Comparison of ENCODE assay signal across 10 cellular contexts in the genomic region with DNA sequence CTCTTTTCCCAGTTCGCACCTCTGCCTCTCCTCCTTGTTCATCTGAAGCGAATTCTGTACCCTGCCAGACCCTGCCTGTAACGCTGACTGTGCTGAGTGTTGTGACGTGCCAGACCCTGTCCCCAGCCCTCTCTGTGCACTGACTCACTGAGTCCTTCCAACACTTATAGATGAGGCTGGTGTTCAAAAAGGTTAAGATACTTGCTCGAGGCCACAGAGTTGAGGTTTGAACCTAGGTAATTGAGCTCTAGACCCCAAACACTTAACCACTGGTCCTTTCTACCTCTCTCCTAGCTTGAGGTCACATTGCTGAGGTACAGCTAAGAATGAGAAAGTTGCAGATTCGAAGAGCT. TPM values are rescaled to one million over a fixed set of nuclear protein-coding genes. Genes with fewer than 3 reads are reported as not detected.
DNase-seq lines count a peak whose midpoint lies in the region; ATAC-seq lines count a peak whose summit lies in the region.
"Had no signal": no experiment of that assay in that cellular context is flagged by ENCODE, and none has a peak within 500 bp of the region (broad histone marks: within the 10 kb centered on the region; RNA-seq: fewer than 3 reads in every experiment).

No MANE protein-coding gene starts in this region.

- no peaks in the 10 kb centered on the region for H3K9me3 Mint-ChIP-seq in CD8-positive, alpha-beta memory T cell
- H3K9me3 Mint-ChIP-seq in activated CD8-positive, alpha-beta T cell treated with anti-CD3 and anti-CD28 coated beads, Interleukin-2, amount 10 ng/mL, durations not matched to agents 7 days and 5 days (ENCODE audit: insufficient read depth) = no peaks in the 10 kb centered on the region
- no peaks in the 10 kb centered on the region for H3K9me3 Mint-ChIP-seq in naive B cell

- peaks cover 35% of the 10 kb centered on the region for H3K4me1 ChIP-seq in CD8-positive, alpha-beta memory T cell (ENCODE audit: insufficient read depth, low read length)

- no peaks in the 10 kb centered on the region for H3K27me3 ChIP-seq in CD8-positive, alpha-beta memory T cell (ENCODE audit: insufficient read depth, low read length, poor library complexity, severe bottlenecking)

- CTCF ChIA-PET in CD8-positive, alpha-beta memory T cell (lab: Charles Lee) = interaction anchor here (1.0 to 1.8 kb wide), 2 partner anchors 11 to 104 kb away, joined by 3 to 4 read pairs; no protein-coding TSS in a partner anchor
- CTCF ChIA-PET in activated CD8-positive, alpha-beta T cell treated with anti-CD3 and anti-CD28 coated beads, Interleukin-2, amount 10 ng/mL, durations not matched to agents 7 days and 5 days (lab: Charles Lee) = interaction anchor here (2.4 kb wide), 1 partner anchor 19 kb away, joined by 7 read pairs; no protein-coding TSS in a partner anchor

- DNase-seq in CD8-positive, alpha-beta memory T cell = peak in 1 of 5 donors; percentile 59
- DNase-seq in activated CD8-positive, alpha-beta T cell treated with anti-CD3 and anti-CD28 coated beads, Interleukin-2, amount 10 ng/mL, durations not matched to agents 7 days and 5 days = peak; percentile 33
- DNase-seq in naive B cell (no peak), NCI-H2107 treated with DMSO at 0.1 percent for 48 hours (lab: John Stamatoyannopoulos, UW; ENCODE audit: unreplicated experiment) (no peak), UCSD-AML1 (lab: John Stamatoyannopoulos, UW; ENCODE audit: unreplicated experiment) (no peak)
- DNase-seq: cerebellar nuclear complex, NCI-H345 had no signal

- peak overlapping the region; percentile 60 to 97 (median 92) for H3K27ac Mint-ChIP-seq in CD8-positive, alpha-beta memory T cell
- peak overlapping the region; percentile 53 for H3K27ac Mint-ChIP-seq in activated CD8-positive, alpha-beta T cell treated with anti-CD3 and anti-CD28 coated beads, Interleukin-2, amount 10 ng/mL, durations not matched to agents 7 days and 5 days
- peak overlapping the region; percentile 12 to 84 (median 72) for H3K27ac Mint-ChIP-seq in naive B cell

- H3K4me1 Mint-ChIP-seq in CD8-positive, alpha-beta memory T cell = peaks cover 56 to 69% (median 67%) of the 10 kb centered on the region in 3 donors
- H3K4me1 Mint-ChIP-seq in activated CD8-positive, alpha-beta T cell treated with anti-CD3 and anti-CD28 coated beads, Interleukin-2, amount 10 ng/mL, durations not matched to agents 7 days and 5 days (ENCODE audit: low read depth) = peaks cover 46% of the 10 kb centered on the region
- peaks cover 40 to 61% (median 43%) of the 10 kb centered on the region in 3 donors for H3K4me1 Mint-ChIP-seq in naive B cell

- POLR2A ChIA-PET in CD8-positive, alpha-beta memory T cell (lab: Charles Lee) = no interaction called here
- POLR2A ChIA-PET in activated CD8-positive, alpha-beta T cell treated with anti-CD3 and anti-CD28 coated beads, Interleukin-2, amount 10 ng/mL, durations not matched to agents 7 days and 5 days (lab: Charles Lee) = interaction anchor here (0.6 to 1.9 kb wide), 8 partner anchors 9 to 421 kb away, joined by 3 to 7 read pairs (median 4); a partner anchor contains a TSS

- no peaks in the 10 kb centered on the region for H3K9me3 ChIP-seq in CD8-positive, alpha-beta memory T cell (ENCODE audit: low read length)

- H3K36me3 Mint-ChIP-seq in CD8-positive, alpha-beta memory T cell = peaks cover 7 to 17% (median 12%) of the 10 kb centered on the region in 3 donors
- H3K36me3 Mint-ChIP-seq in activated CD8-positive, alpha-beta T cell treated with anti-CD3 and anti-CD28 coated beads, Interleukin-2, amount 10 ng/mL, durations not matched to agents 7 days and 5 days (ENCODE audit: low read depth) = peaks cover 54% of the 10 kb centered on the region
- H3K36me3 Mint-ChIP-seq in naive B cell = peaks cover 13 to 16% of the 10 kb centered on the region in 2 donors

- H3K27ac ChIP-seq in CD8-positive, alpha-beta memory T cell (ENCODE audit: low read depth, low read length) = peak overlapping the region; percentile 52

- H3K4me3 ChIP-seq in CD8-positive, alpha-beta memory T cell (ENCODE audit: low read length) = no peak overlapping the region

- ATAC-seq in GM21529 (IDR thresholded peaks at IDR 0.05; ENCODE audit: unreplicated experiment) (peak; percentile 29), naive B cell (ENCODE audit: low read depth in 2 of 2) (no peak), HG03280 (IDR thresholded peaks at IDR 0.05; ENCODE audit: unreplicated experiment) (no peak), HG02678 (IDR thresholded peaks at IDR 0.05; ENCODE audit: unreplicated experiment) (no peak)
- peak; percentile 49 for ATAC-seq in activated CD8-positive, alpha-beta T cell treated with anti-CD3 and anti-CD28 coated beads, Interleukin-2, amount 10 ng/mL, durations not matched to agents 7 days and 5 days

- H3K36me3 ChIP-seq in CD8-positive, alpha-beta memory T cell (ENCODE audit: insufficient read depth, low read length) = no peaks in the 10 kb centered on the region

- no peaks in the 10 kb centered on the region for H3K27me3 Mint-ChIP-seq in CD8-positive, alpha-beta memory T cell
- no peaks in the 10 kb centered on the region for H3K27me3 Mint-ChIP-seq in activated CD8-positive, alpha-beta T cell treated with anti-CD3 and anti-CD28 coated beads, Interleukin-2, amount 10 ng/mL, durations not matched to agents 7 days and 5 days (ENCODE audit: low read depth)
- no peaks in the 10 kb centered on the region for H3K27me3 Mint-ChIP-seq in naive B cell

- peak overlapping the region in 6 of 7 donors; percentile 29 to 84 (median 61) for H3K4me3 Mint-ChIP-seq in CD8-positive, alpha-beta memory T cell
- H3K4me3 Mint-ChIP-seq in activated CD8-positive, alpha-beta T cell treated with anti-CD3 and anti-CD28 coated beads, Interleukin-2, amount 10 ng/mL, durations not matched to agents 7 days and 5 days = no peak overlapping the region
- peak overlapping the region in 2 of 8 donors; percentile 30 to 58 for H3K4me3 Mint-ChIP-seq in naive B cell

RNA-seq across cellular contexts. Expression of a gene that starts 45.7 kb away (rescaled TPM):
- 10 to 100 TPM; 39.9 to 41.0 TPM for total RNA-seq in CD8-positive, alpha-beta memory T cell
- polyA plus RNA-seq in CD8-positive, alpha-beta memory T cell = 40.2 TPM
- 10 to 100 TPM; 64.9 to 69.5 TPM for total RNA-seq in activated CD8-positive, alpha-beta T cell treated with anti-CD3 and anti-CD28 coated beads, Interleukin-2, amount 10 ng/mL, durations not matched to agents 7 days and 5 days
- 10 to 100 TPM; 42.0 to 80.5 (median 48.1) TPM for polyA plus RNA-seq in naive B cell (ENCODE audit: low read depth in 6 of 6)

Comparison
In these comparisons a context has a peak if more than half of its experiments do, and no peak if none do; other contexts are left out.
1. ATAC-seq: peak in GM21529 (single experiment) and activated CD8-positive, alpha-beta T cell treated with anti-CD3 and anti-CD28 coated beads, Interleukin-2, amount 10 ng/mL, durations not matched to agents 7 days and 5 days (single experiment); none in naive B cell (0 of 2), HG03280 (single experiment) and HG02678 (single experiment).
2. Peak in every context shown above with its lines, with median percentiles within 50 percentile points of each other: H3K27ac Mint-ChIP-seq.